In the genomic region with DNA sequence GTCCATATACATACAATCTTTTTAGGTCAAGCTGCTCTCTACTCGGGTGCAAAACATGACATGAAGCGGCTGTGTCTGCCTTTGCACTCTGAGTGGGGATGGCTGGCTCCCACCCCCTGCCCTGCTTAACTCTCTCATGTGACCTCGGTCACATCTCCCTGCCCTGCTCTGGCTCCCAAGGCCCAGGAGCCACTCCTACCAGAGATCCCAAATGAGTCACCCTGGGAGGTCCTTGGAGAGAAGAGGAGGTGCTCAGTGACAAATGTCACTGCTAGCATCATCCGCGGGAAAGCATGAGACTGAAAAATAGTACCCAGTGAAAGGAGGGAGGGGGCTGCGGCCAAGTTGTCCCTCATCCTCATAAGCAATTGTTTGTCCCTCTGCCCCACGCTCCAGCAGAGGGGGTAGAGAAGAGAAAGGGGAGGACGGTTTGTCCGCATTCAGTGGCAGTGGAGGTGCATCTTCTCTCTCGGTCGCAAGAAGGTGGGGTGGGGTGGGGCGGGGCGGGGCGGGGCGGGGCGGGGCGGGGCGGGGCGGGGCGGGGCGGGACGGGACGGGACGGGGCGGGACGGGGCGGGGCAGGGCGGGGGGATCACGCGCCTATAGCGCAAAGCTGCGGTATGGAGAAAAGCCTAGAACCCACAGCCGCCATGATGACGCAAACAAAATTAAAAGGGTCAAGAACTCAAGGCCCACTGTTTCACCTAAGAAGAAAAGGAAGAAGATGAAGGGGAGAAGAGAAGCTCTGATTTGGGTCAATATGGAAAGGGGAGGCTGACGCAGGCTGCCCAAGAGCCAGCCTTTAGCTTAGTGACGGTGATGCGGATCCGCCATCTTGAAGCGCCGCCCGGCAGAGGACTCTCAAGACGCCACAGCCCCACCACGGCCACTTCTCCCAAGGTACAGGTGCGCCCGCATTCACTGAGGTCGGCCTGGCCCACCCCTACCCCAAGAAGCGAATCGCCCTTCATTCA, we compare ENCODE assay signal across 11 cellular contexts.
A peak's percentile ranks its signal among the peaks of the same experiment; 100 is the strongest.
DNase-seq lines count a peak whose midpoint lies in the region; ATAC-seq, FAIRE-seq and TF ChIP-seq lines count a peak whose summit lies in the region.
"Had no signal": no experiment of that assay in that cellular context is flagged by ENCODE, and none has a peak within 500 bp of the region (broad histone marks: within the 10 kb centered on the region; RNA-seq: fewer than 3 reads in every experiment).

No MANE protein-coding gene starts in this region.

- peaks cover 4% of the 10 kb centered on the region; the same call in 1 of the 2 replicates for H3F3A ChIP-seq in GM23248 (ENCODE audit: insufficient read depth)

- no peaks in the 10 kb centered on the region for H3K27me3 Mint-ChIP-seq in brain

- DNase-seq in GM23248 (no peak), left lobe of liver (ENCODE audit: low spot score) (peak; percentile 44), HCEC 1CT (no peak), frontal cortex (ENCODE audit: low spot score in 2 of 2) (no peak), HUDEP-2 (lab: John Stamatoyannopoulos, UW; ENCODE audit: unreplicated experiment in 76 of 76) (no peak)
- DNase-seq: NCI-H345 had no signal

- H3K4me3 ChIP-seq in GM23248 (no peak overlapping the region), stomach smooth muscle (ENCODE audit: low read length in 2 of 2) (peak overlapping the region; percentile 100)

- peak overlapping the region in 3 of 5 experiments; percentile 36 to 85 (median 82) for H3K27ac Mint-ChIP-seq in brain

- no peaks in the 10 kb centered on the region for H3K9me2 ChIP-seq in GM23248 (ENCODE audit: insufficient read depth)

- 0 out of 2 replicates have a peak overlapping the region, but pooled peaks have one; percentile 60 for H3K9ac ChIP-seq in GM23248
- H3K9ac ChIP-seq in stomach smooth muscle (ENCODE audit: low read length in 2 of 2), result no peak overlapping the region

- H3K36me3 Mint-ChIP-seq in brain, result peaks cover 41% of the 10 kb centered on the region

- no peak overlapping the region for H2AFZ ChIP-seq in GM23248

- no peaks in the 10 kb centered on the region for H4K20me1 ChIP-seq in GM23248 (ENCODE audit: insufficient read depth)

- peak overlapping the region; percentile 73 for H3K4me2 ChIP-seq in GM23248 (ENCODE audit: unreplicated experiment)

- H3K36me3 ChIP-seq in GM23248 (ENCODE audit: low read depth) (no peaks in the 10 kb centered on the region), stomach smooth muscle (ENCODE audit: control insufficient read depth in 2 of 2, insufficient read depth in 2 of 2, low read length in 2 of 2) (peaks cover 61 to 64% of the 10 kb centered on the region in 2 donors)

- WGBS in GM23248 (ENCODE audit: low coverage in 1 of 2, low lambda C conversion rate in 2 of 2, missing lambda C conversion rate in 2 of 2), 2 experiments, result 90 to 95% methylated on average over 26 to 48 of the region's 48 CpGs

- no peak overlapping the region for H3K4me3 Mint-ChIP-seq in brain

- H3K9me3 Mint-ChIP-seq in brain, result no peaks in the 10 kb centered on the region

- no peak for TF ChIP-seq CTCF in brain (conservative IDR thresholded peaks at IDR 0.05)

- no peak for FAIRE-seq in frontal cortex (lab: Jason Lieb, UNC)
- FAIRE-seq: GM12891, TTC549 had no signal

- H3K9me3 ChIP-seq in GM23248 (ENCODE audit: low read depth), result no peaks in the 10 kb centered on the region
- H3K9me3 ChIP-seq in stomach smooth muscle (ENCODE audit: control insufficient read depth in 2 of 2, low read length in 2 of 2), result no peaks in the 10 kb centered on the region

- H3K4me1 Mint-ChIP-seq in brain, result peaks cover 26% of the 10 kb centered on the region

- in situ Hi-C loops in GM23248 (cut with MboI), result no loop called here

- H3K27me3 ChIP-seq in GM23248 (replicated peaks; ENCODE audit: insufficient read depth) (no peaks in the 10 kb centered on the region), stomach smooth muscle (ENCODE audit: control insufficient read depth in 1 of 2, insufficient read depth in 2 of 2, low read length in 2 of 2) (no peaks in the 10 kb centered on the region)

- H3K79me2 ChIP-seq in GM23248 (ENCODE audit: insufficient read depth), result peaks cover 4% of the 10 kb centered on the region; the same call in 1 of the 2 replicates

- peaks cover 19% of the 10 kb centered on the region for H3K4me1 ChIP-seq in GM23248 (ENCODE audit: insufficient read depth)
- H3K4me1 ChIP-seq in stomach smooth muscle (ENCODE audit: control insufficient read depth, insufficient read depth, low read length), result peaks cover 86% of the 10 kb centered on the region

- H3K27ac ChIP-seq in GM23248 (peak overlapping the region; percentile 33; the same call in 1 of the 2 replicates), stomach smooth muscle (ENCODE audit: low read length) (peak overlapping the region; percentile 58)

- ATAC-seq in left lobe of liver, result no peak
- ATAC-seq in HG02885 (IDR thresholded peaks at IDR 0.05; ENCODE audit: poor library complexity, unreplicated experiment), result no peak
